40 cellular contexts compared by ENCODE assay signal in the genomic region with DNA sequence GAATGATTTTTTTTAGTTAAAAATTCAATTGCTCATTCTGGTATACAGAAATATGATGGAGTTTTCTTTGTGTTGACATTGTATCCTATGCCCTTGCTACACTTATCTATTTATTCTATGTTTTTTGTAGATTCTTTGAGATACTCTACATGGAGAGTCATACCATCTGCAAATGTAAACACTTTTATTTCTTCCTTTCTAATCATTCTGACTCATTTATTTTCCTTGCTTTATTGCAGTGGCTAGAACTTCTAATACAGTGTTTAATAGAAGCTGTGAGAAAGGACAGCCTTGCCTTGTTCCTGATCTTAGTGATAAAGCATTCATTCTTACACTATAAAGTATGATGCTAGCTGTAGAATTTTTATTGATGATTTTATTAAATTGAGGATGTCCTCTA. TPM values are rescaled to one million over a fixed set of nuclear protein-coding genes. Genes with fewer than 3 reads are reported as not detected.
"Had no signal": no experiment of that assay in that cellular context is flagged by ENCODE, and none has a peak within 500 bp of the region (broad histone marks: within the 10 kb centered on the region; RNA-seq: fewer than 3 reads in every experiment).

No MANE protein-coding gene starts in this region.

- H3K36me3 Mint-ChIP-seq: activated naive CD4-positive, alpha-beta T cell treated with anti-CD3 and anti-CD28 coated beads, Interleukin-2, amount 10 ng/mL, durations not matched to agents 7 days and 5 days; activated naive CD4-positive, alpha-beta T cell treated with anti-CD3 and anti-CD28 coated beads, Interleukin-2, amount 50 U/mL, for 24 hours; activated naive CD4-positive, alpha-beta T cell treated with anti-CD3 and anti-CD28 coated beads, Interleukin-2, amount 50 U/mL, for 72 hours; activated naive CD8-positive, alpha-beta T cell; activated naive CD8-positive, alpha-beta T cell treated with anti-CD3 and anti-CD28 coated beads for 36 hours; activated naive CD8-positive, alpha-beta T cell treated with anti-CD3 and anti-CD28 coated beads, Interleukin-2, amount 10 ng/mL, durations not matched to agents 7 days and 5 days; brain had no signal

- H3K4me1 ChIP-seq: adrenal gland, ascending aorta, body of pancreas, breast epithelium, colonic mucosa had no signal

- H3K36me3 ChIP-seq: adrenal gland, ascending aorta, brain microvascular endothelial cell, breast epithelium, cardiac muscle cell, colonic mucosa had no signal

- H3K9me3 Mint-ChIP-seq: activated naive CD4-positive, alpha-beta T cell treated with anti-CD3 and anti-CD28 coated beads for 36 hours; activated naive CD4-positive, alpha-beta T cell treated with anti-CD3 and anti-CD28 coated beads, Interleukin-2, amount 10 ng/mL, durations not matched to agents 7 days and 5 days; activated naive CD4-positive, alpha-beta T cell treated with anti-CD3 and anti-CD28 coated beads, Interleukin-2, amount 50 U/mL, for 24 hours; activated naive CD4-positive, alpha-beta T cell treated with anti-CD3 and anti-CD28 coated beads, Interleukin-2, amount 50 U/mL, for 72 hours; activated naive CD8-positive, alpha-beta T cell treated with anti-CD3 and anti-CD28 coated beads for 36 hours; activated naive CD8-positive, alpha-beta T cell treated with anti-CD3 and anti-CD28 coated beads, Interleukin-2, amount 50 U/mL, for 24 hours; activated T-cell treated with anti-CD3 and anti-CD28 coated beads, Interleukin-2, amount 50 U/mL, for 4 hours; activated T-helper 1 cell treated with anti-CD3 and anti-CD28 coated beads, Interleukin-12 subunit alpha, Interleukin-12 subunit beta, Interleukin-2, Interleukin-4 antibody, amounts not matched to agents 30 ng/mL and 10 ng/mL and 1 ng/mL, durations not matched to agents 14 hours and 24 hours and 36 hours; activated T-helper 17 cell treated with anti-CD3 and anti-CD28 coated beads, Interleukin-2, amount 50 U/mL, for 72 hours; activated T-helper 2 cell treated with anti-CD3 and anti-CD28 coated beads, Interferon-gamma antibody, Interleukin-2, Interleukin-4, amounts not matched to agents 10 μg/mL and 5 μg/mL and 100 μg/mL, durations not matched to agents 14 hours and 24 hours and 36 hours; central memory CD8-positive, alpha-beta T cell had no signal

- H3K27ac ChIP-seq: adrenal gland, ascending aorta, body of pancreas, brain microvascular endothelial cell, breast epithelium, cardiac muscle cell, colonic mucosa had no signal

- H3K4me3 Mint-ChIP-seq: activated naive CD4-positive, alpha-beta T cell treated with anti-CD3 and anti-CD28 coated beads for 36 hours; activated naive CD4-positive, alpha-beta T cell treated with anti-CD3 and anti-CD28 coated beads, Interleukin-2, amount 10 ng/mL, durations not matched to agents 7 days and 5 days; activated naive CD4-positive, alpha-beta T cell treated with anti-CD3 and anti-CD28 coated beads, Interleukin-2, amount 50 U/mL, for 24 hours; activated naive CD8-positive, alpha-beta T cell; activated naive CD8-positive, alpha-beta T cell treated with anti-CD3 and anti-CD28 coated beads for 36 hours; activated naive CD8-positive, alpha-beta T cell treated with anti-CD3 and anti-CD28 coated beads, Interleukin-2, amount 10 ng/mL, durations not matched to agents 7 days and 5 days; activated naive CD8-positive, alpha-beta T cell treated with anti-CD3 and anti-CD28 coated beads, Interleukin-2, amount 50 U/mL, for 24 hours; activated T-cell treated with anti-CD3 and anti-CD28 coated beads, Interleukin-2, amount 50 U/mL, for 4 hours; activated T-cell treated with anti-CD3 and anti-CD28 coated beads, Interleukin-2, amount 50 U/mL, for 72 hours; activated T-helper 1 cell treated with anti-CD3 and anti-CD28 coated beads, Interleukin-12 subunit alpha, Interleukin-12 subunit beta, Interleukin-2, Interleukin-4 antibody, amounts not matched to agents 30 ng/mL and 10 ng/mL and 1 ng/mL, durations not matched to agents 14 hours and 24 hours and 36 hours; activated T-helper 17 cell treated with anti-CD3 and anti-CD28 coated beads, Interleukin-2, amount 50 U/mL, for 72 hours; brain; central memory CD8-positive, alpha-beta T cell had no signal

- H3K27me3 Mint-ChIP-seq: activated naive CD8-positive, alpha-beta T cell treated with anti-CD3 and anti-CD28 coated beads for 36 hours; activated T-helper 17 cell treated with anti-CD3 and anti-CD28 coated beads, Interleukin-2, amount 50 U/mL, for 72 hours; central memory CD8-positive, alpha-beta T cell had no signal

- H3K27ac Mint-ChIP-seq: activated naive CD4-positive, alpha-beta T cell treated with anti-CD3 and anti-CD28 coated beads for 36 hours; activated naive CD4-positive, alpha-beta T cell treated with anti-CD3 and anti-CD28 coated beads, Interleukin-2, amount 10 ng/mL, durations not matched to agents 7 days and 5 days; activated naive CD4-positive, alpha-beta T cell treated with anti-CD3 and anti-CD28 coated beads, Interleukin-2, amount 50 U/mL, for 24 hours; activated naive CD4-positive, alpha-beta T cell treated with anti-CD3 and anti-CD28 coated beads, Interleukin-2, amount 50 U/mL, for 72 hours; activated naive CD8-positive, alpha-beta T cell; activated naive CD8-positive, alpha-beta T cell treated with anti-CD3 and anti-CD28 coated beads for 36 hours; activated naive CD8-positive, alpha-beta T cell treated with anti-CD3 and anti-CD28 coated beads, Interleukin-2, amount 10 ng/mL, durations not matched to agents 7 days and 5 days; activated naive CD8-positive, alpha-beta T cell treated with anti-CD3 and anti-CD28 coated beads, Interleukin-2, amount 50 U/mL, for 24 hours; activated T-cell treated with anti-CD3 and anti-CD28 coated beads, Interleukin-2, amount 50 U/mL, for 72 hours; activated T-helper 1 cell treated with anti-CD3 and anti-CD28 coated beads, Interleukin-12 subunit alpha, Interleukin-12 subunit beta, Interleukin-2, Interleukin-4 antibody, amounts not matched to agents 30 ng/mL and 10 ng/mL and 1 ng/mL, durations not matched to agents 14 hours and 24 hours and 36 hours; activated T-helper 17 cell treated with anti-CD3 and anti-CD28 coated beads, Interleukin-2, amount 50 U/mL, for 72 hours; activated T-helper 2 cell treated with anti-CD3 and anti-CD28 coated beads, Interferon-gamma antibody, Interleukin-2, Interleukin-4, amounts not matched to agents 10 μg/mL and 5 μg/mL and 100 μg/mL, durations not matched to agents 14 hours and 24 hours and 36 hours; brain had no signal

- ATAC-seq: activated naive CD4-positive, alpha-beta T cell treated with anti-CD3 and anti-CD28 coated beads, Interleukin-2, amount 50 U/mL, for 72 hours; activated naive CD8-positive, alpha-beta T cell treated with anti-CD3 and anti-CD28 coated beads, Interleukin-2, amount 50 U/mL, for 24 hours; activated T-cell treated with anti-CD3 and anti-CD28 coated beads, Interleukin-2, amount 50 U/mL, for 4 hours; activated T-cell treated with anti-CD3 and anti-CD28 coated beads, Interleukin-2, amount 50 U/mL, for 72 hours; activated T-helper 17 cell treated with anti-CD3 and anti-CD28 coated beads, Interleukin-2, amount 50 U/mL, for 72 hours; body of pancreas had no signal

- DNase-seq: activated effector memory CD4-positive, alpha-beta T cell treated with anti-CD3 and anti-CD28 coated beads, Interleukin-2, amount 50 U/mL, for 16 hours; activated effector memory CD4-positive, alpha-beta T cell treated with Interleukin-2 at 50 U/mL for 16 hours; activated gamma-delta T cell; activated gamma-delta T cell treated with Interleukin-2 at 50 U/mL for 16 hours; activated naive CD4-positive, alpha-beta T cell; activated naive CD4-positive, alpha-beta T cell treated with anti-CD3 and anti-CD28 coated beads for 36 hours; activated naive CD4-positive, alpha-beta T cell treated with anti-CD3 and anti-CD28 coated beads, Interleukin-2, amount 10 ng/mL, durations not matched to agents 7 days and 5 days; activated naive CD4-positive, alpha-beta T cell treated with anti-CD3 and anti-CD28 coated beads, Interleukin-2, amount 50 U/mL, for 16 hours; activated naive CD4-positive, alpha-beta T cell treated with Interleukin-2 at 50 U/mL for 16 hours; activated naive CD8-positive, alpha-beta T cell treated with anti-CD3 and anti-CD28 coated beads for 36 hours; activated naive CD8-positive, alpha-beta T cell treated with anti-CD3 and anti-CD28 coated beads, Interleukin-2, amount 10 ng/mL, durations not matched to agents 7 days and 5 days; activated naive CD8-positive, alpha-beta T cell treated with anti-CD3 and anti-CD28 coated beads, Interleukin-2, amount 50 U/mL, for 24 hours; activated T-cell treated with anti-CD3 and anti-CD28 coated beads, Interleukin-2, amount 50 U/mL, for 4 hours; activated T-cell treated with anti-CD3 and anti-CD28 coated beads, Interleukin-2, amount 50 U/mL, for 48 hours; activated T-cell treated with anti-CD3 and anti-CD28 coated beads, Interleukin-2, amount 50 U/mL, for 72 hours; adrenal gland; amniotic stem cell; amygdala; anterior cingulate cortex; aorta; body of pancreas; brain microvascular endothelial cell; caudate nucleus; central memory CD4-positive, alpha-beta T cell; cerebellar nuclear complex; colonic mucosa had no signal

- H3K4me3 ChIP-seq: adrenal gland, ascending aorta, body of pancreas, breast epithelium, cardiac muscle cell, colonic mucosa had no signal

- H3K27me3 ChIP-seq: adrenal gland, ascending aorta, body of pancreas, brain microvascular endothelial cell, breast epithelium, cardiac muscle cell, colonic mucosa had no signal

- H3K9me3 ChIP-seq: adrenal gland, body of pancreas, breast epithelium, colonic mucosa had no signal

- H3K4me1 Mint-ChIP-seq: activated naive CD4-positive, alpha-beta T cell treated with anti-CD3 and anti-CD28 coated beads, Interleukin-2, amount 50 U/mL, for 24 hours; activated naive CD8-positive, alpha-beta T cell treated with anti-CD3 and anti-CD28 coated beads, Interleukin-2, amount 50 U/mL, for 24 hours; activated T-helper 17 cell treated with anti-CD3 and anti-CD28 coated beads, Interleukin-2, amount 50 U/mL, for 72 hours; brain had no signal

RNA-seq across cellular contexts. Expression of a gene that starts 42.7 kb away (rescaled TPM):
- total RNA-seq: activated naive CD4-positive, alpha-beta T cell treated with anti-CD3 and anti-CD28 coated beads for 36 hours; activated naive CD4-positive, alpha-beta T cell treated with anti-CD3 and anti-CD28 coated beads, Interleukin-2, amount 50 U/mL, for 72 hours; activated naive CD8-positive, alpha-beta T cell treated with anti-CD3 and anti-CD28 coated beads for 36 hours; activated naive CD8-positive, alpha-beta T cell treated with anti-CD3 and anti-CD28 coated beads, Interleukin-2, amount 10 ng/mL, durations not matched to agents 7 days and 5 days; activated T-cell treated with anti-CD3 and anti-CD28 coated beads, Interleukin-2, amount 50 U/mL, for 72 hours; activated T-helper 1 cell treated with anti-CD3 and anti-CD28 coated beads, Interleukin-12 subunit alpha, Interleukin-12 subunit beta, Interleukin-2, Interleukin-4 antibody, amounts not matched to agents 30 ng/mL and 10 ng/mL and 1 ng/mL, durations not matched to agents 14 hours and 24 hours and 36 hours; activated T-helper 17 cell treated with anti-CD3 and anti-CD28 coated beads, Interleukin-2, amount 50 U/mL, for 72 hours; activated T-helper 2 cell treated with anti-CD3 and anti-CD28 coated beads, Interferon-gamma antibody, Interleukin-2, Interleukin-4, amounts not matched to agents 10 μg/mL and 5 μg/mL and 100 μg/mL, durations not matched to agents 14 hours and 24 hours and 36 hours; aorta; ascending aorta; astrocyte; cardiac septum had no signal

RNA-seq across cellular contexts. Expression of a gene that starts 58.1 kb away (rescaled TPM):
- total RNA-seq: activated naive CD4-positive, alpha-beta T cell treated with anti-CD3 and anti-CD28 coated beads for 36 hours; activated naive CD4-positive, alpha-beta T cell treated with anti-CD3 and anti-CD28 coated beads, Interleukin-2, amount 50 U/mL, for 72 hours; activated naive CD8-positive, alpha-beta T cell treated with anti-CD3 and anti-CD28 coated beads for 36 hours; activated naive CD8-positive, alpha-beta T cell treated with anti-CD3 and anti-CD28 coated beads, Interleukin-2, amount 10 ng/mL, durations not matched to agents 7 days and 5 days; activated T-cell treated with anti-CD3 and anti-CD28 coated beads, Interleukin-2, amount 50 U/mL, for 4 hours; activated T-cell treated with anti-CD3 and anti-CD28 coated beads, Interleukin-2, amount 50 U/mL, for 72 hours; activated T-helper 1 cell treated with anti-CD3 and anti-CD28 coated beads, Interleukin-12 subunit alpha, Interleukin-12 subunit beta, Interleukin-2, Interleukin-4 antibody, amounts not matched to agents 30 ng/mL and 10 ng/mL and 1 ng/mL, durations not matched to agents 14 hours and 24 hours and 36 hours; activated T-helper 17 cell treated with anti-CD3 and anti-CD28 coated beads, Interleukin-2, amount 50 U/mL, for 72 hours; activated T-helper 2 cell treated with anti-CD3 and anti-CD28 coated beads, Interferon-gamma antibody, Interleukin-2, Interleukin-4, amounts not matched to agents 10 μg/mL and 5 μg/mL and 100 μg/mL, durations not matched to agents 14 hours and 24 hours and 36 hours; adrenal gland; aorta; ascending aorta; astrocyte; body of pancreas; breast epithelium; cardiac muscle cell; cardiac septum; chondrocyte; colonic mucosa had no signal
